ENCODE assay signal across 10 cellular contexts in genomic region chr17:77886387-77886728, GRCh38.
DNase-seq lines count a peak whose midpoint lies in the region; ATAC-seq lines count a peak whose summit lies in the region.
"Had no signal": no experiment of that assay in that cellular context is flagged by ENCODE, and none has a peak within 500 bp of the region (broad histone marks: within the 10 kb centered on the region; RNA-seq: fewer than 3 reads in every experiment).

No MANE protein-coding gene starts in this region.

- 86 to 88% methylated on average over 13 of the region's 13 CpGs for WGBS in aorta, 2 donors

- H3K36me3 ChIP-seq in aorta (ENCODE audit: control insufficient read depth in 1 of 2, insufficient read depth in 2 of 2, low read length in 1 of 2) = no peaks in the 10 kb centered on the region
- H3K36me3 ChIP-seq: tibial artery had no signal

- H3K4me1 Mint-ChIP-seq in activated naive CD8-positive, alpha-beta T cell (ENCODE audit: low read depth) = peaks cover 62% of the 10 kb centered on the region
- H3K4me1 Mint-ChIP-seq in activated naive CD8-positive, alpha-beta T cell treated with anti-CD3 and anti-CD28 coated beads for 36 hours = peaks cover 52% of the 10 kb centered on the region

- no peaks in the 10 kb centered on the region for H3K9me3 ChIP-seq in aorta (ENCODE audit: control insufficient read depth, low read length)
- H3K9me3 ChIP-seq: tibial artery had no signal

- no peaks in the 10 kb centered on the region for H3K36me3 Mint-ChIP-seq in activated naive CD8-positive, alpha-beta T cell
- H3K36me3 Mint-ChIP-seq in activated naive CD8-positive, alpha-beta T cell treated with anti-CD3 and anti-CD28 coated beads for 36 hours = no peaks in the 10 kb centered on the region

- H3K27ac Mint-ChIP-seq in activated naive CD8-positive, alpha-beta T cell = peak overlapping the region; percentile 11
- no peak overlapping the region for H3K27ac Mint-ChIP-seq in activated naive CD8-positive, alpha-beta T cell treated with anti-CD3 and anti-CD28 coated beads for 36 hours

- no peak for ATAC-seq in left ventricle myocardium superior
- no peak for ATAC-seq in aorta (ENCODE audit: low FRiP score)
- no peak for ATAC-seq in GM19328 (IDR thresholded peaks at IDR 0.05; ENCODE audit: unreplicated experiment)

- no peak overlapping the region for H3K4me3 ChIP-seq in aorta (ENCODE audit: low read length in 2 of 2)
- H3K4me3 ChIP-seq: tibial artery had no signal

- no peaks in the 10 kb centered on the region for H3K9me3 Mint-ChIP-seq in activated naive CD8-positive, alpha-beta T cell (ENCODE audit: low read depth)
- no peaks in the 10 kb centered on the region for H3K9me3 Mint-ChIP-seq in activated naive CD8-positive, alpha-beta T cell treated with anti-CD3 and anti-CD28 coated beads for 36 hours

- DNase-seq in activated naive CD8-positive, alpha-beta T cell treated with anti-CD3 and anti-CD28 coated beads for 36 hours = no peak
- peak; percentile 74 to 78 for DNase-seq in SHP77 (lab: John Stamatoyannopoulos, UW)
- DNase-seq in left ventricle myocardium superior = peak; percentile 57
- peak; percentile 58 to 76 for DNase-seq in aorta
- DNase-seq in cortex of kidney (lab: John Stamatoyannopoulos, UW) = no peak
- DNase-seq in HUDEP-2 (lab: John Stamatoyannopoulos, UW; ENCODE audit: unreplicated experiment in 76 of 76) = no peak
- DNase-seq: activated CD8-positive, alpha-beta memory T cell treated with anti-CD3 and anti-CD28 coated beads, Interleukin-2, amount 50 U/mL, for 4 hours; tibial artery had no signal

- no peak overlapping the region for H3K27ac ChIP-seq in aorta (ENCODE audit: low read depth in 1 of 2, low read length in 2 of 2)

- peak overlapping the region; percentile 15 for H3K4me3 Mint-ChIP-seq in activated naive CD8-positive, alpha-beta T cell
- H3K4me3 Mint-ChIP-seq in activated naive CD8-positive, alpha-beta T cell treated with anti-CD3 and anti-CD28 coated beads for 36 hours = no peak overlapping the region

- no peaks in the 10 kb centered on the region for H3K4me1 ChIP-seq in aorta (ENCODE audit: control insufficient read depth in 1 of 2, insufficient read depth in 2 of 2, low read length in 2 of 2)

- intact Hi-C loops in left ventricle myocardium superior (cut with micrococcal nuclease) = no loop called here
- intact Hi-C loops in aorta (cut with DNase I) = loop anchor here in 1 of 2 donors (5.0 kb wide), 2 partner anchors 54 to 289 kb away; no protein-coding TSS in a partner anchor

- H3K27me3 ChIP-seq in aorta (ENCODE audit: control insufficient read depth in 1 of 2, insufficient read depth in 2 of 2, low read length in 1 of 2) = no peaks in the 10 kb centered on the region
- H3K27me3 ChIP-seq: tibial artery had no signal

- H3K27me3 Mint-ChIP-seq in activated naive CD8-positive, alpha-beta T cell = no peaks in the 10 kb centered on the region
- H3K27me3 Mint-ChIP-seq in activated naive CD8-positive, alpha-beta T cell treated with anti-CD3 and anti-CD28 coated beads for 36 hours = no peaks in the 10 kb centered on the region

Comparison
In these comparisons a context has a peak if more than half of its experiments do, and no peak if none do; other contexts are left out.
1. DNase-seq: peak in SHP77 (2 of 2), left ventricle myocardium superior (single experiment) and aorta (2 of 2); none in activated naive CD8-positive, alpha-beta T cell treated with anti-CD3 and anti-CD28 coated beads for 36 hours (single experiment), cortex of kidney (single experiment) and HUDEP-2 (0 of 76).